Comparison of ENCODE assay signal across 1 cellular context in the genomic region with DNA sequence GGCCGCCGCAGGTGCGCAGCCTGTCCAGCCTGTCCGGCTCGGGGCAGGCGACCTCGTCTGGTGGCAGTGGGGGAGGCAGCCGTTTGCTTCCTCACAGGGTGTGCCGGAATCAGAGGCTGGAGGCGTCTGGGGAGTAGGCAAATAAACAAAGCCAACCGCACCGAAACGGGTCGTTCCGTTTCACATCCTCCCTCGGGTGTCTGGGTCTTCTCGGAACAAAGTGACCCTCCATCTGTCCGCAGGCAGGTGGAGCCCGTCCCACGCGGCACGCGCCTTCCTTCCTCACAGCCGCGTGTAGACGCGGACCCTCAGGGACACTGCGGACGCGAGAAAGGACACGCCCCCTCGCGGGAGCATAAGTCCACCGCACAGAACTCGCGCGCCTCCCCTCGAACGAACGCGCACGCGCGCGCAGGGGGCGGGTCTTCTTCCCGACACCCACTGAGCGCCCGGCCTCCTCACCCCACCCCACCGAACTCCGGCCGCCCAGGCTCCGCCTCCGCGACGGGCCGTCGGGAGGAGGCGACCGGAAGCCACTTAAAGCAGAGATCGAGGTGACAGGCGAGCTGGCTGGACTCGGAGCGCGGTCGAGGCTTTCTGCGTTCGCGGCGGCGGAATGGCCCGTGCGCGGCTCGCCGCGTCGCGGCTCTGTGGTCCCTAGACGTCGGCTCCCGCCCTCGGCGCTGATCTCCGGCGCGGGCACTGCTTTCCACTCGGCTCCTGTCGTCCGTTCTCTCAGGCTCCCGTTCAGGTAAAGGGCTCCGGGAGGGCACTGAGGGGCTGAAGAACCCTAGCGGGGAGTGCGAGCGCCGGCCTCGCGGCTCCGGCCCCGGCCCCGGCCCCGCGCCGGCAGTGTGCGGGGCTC.
A peak's percentile ranks its signal among the peaks of the same experiment; 100 is the strongest.
TF ChIP-seq lines count a peak whose summit lies in the region.

A gene with protein sequence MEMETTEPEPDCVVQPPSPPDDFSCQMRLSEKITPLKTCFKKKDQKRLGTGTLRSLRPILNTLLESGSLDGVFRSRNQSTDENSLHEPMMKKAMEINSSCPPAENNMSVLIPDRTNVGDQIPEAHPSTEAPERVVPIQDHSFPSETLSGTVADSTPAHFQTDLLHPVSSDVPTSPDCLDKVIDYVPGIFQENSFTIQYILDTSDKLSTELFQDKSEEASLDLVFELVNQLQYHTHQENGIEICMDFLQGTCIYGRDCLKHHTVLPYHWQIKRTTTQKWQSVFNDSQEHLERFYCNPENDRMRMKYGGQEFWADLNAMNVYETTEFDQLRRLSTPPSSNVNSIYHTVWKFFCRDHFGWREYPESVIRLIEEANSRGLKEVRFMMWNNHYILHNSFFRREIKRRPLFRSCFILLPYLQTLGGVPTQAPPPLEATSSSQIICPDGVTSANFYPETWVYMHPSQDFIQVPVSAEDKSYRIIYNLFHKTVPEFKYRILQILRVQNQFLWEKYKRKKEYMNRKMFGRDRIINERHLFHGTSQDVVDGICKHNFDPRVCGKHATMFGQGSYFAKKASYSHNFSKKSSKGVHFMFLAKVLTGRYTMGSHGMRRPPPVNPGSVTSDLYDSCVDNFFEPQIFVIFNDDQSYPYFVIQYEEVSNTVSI (plus strand): TSS at position 545 of the 865 bp plus-strand sequence. CDS start 3,108 bp downstream, outside the sequence.

TF ChIP-seq in K562, 482 proteins besides CTCF, POLR2A, EP300 and RAD21 (continued from another document and continues in another):
- TF ChIP-seq, protein P1, sequence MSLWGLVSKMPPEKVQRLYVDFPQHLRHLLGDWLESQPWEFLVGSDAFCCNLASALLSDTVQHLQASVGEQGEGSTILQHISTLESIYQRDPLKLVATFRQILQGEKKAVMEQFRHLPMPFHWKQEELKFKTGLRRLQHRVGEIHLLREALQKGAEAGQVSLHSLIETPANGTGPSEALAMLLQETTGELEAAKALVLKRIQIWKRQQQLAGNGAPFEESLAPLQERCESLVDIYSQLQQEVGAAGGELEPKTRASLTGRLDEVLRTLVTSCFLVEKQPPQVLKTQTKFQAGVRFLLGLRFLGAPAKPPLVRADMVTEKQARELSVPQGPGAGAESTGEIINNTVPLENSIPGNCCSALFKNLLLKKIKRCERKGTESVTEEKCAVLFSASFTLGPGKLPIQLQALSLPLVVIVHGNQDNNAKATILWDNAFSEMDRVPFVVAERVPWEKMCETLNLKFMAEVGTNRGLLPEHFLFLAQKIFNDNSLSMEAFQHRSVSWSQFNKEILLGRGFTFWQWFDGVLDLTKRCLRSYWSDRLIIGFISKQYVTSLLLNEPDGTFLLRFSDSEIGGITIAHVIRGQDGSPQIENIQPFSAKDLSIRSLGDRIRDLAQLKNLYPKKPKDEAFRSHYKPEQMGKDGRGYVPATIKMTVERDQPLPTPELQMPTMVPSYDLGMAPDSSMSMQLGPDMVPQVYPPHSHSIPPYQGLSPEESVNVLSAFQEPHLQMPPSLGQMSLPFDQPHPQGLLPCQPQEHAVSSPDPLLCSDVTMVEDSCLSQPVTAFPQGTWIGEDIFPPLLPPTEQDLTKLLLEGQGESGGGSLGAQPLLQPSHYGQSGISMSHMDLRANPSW (CRISPR knock-in tag; IDR thresholded peaks at IDR 0.05) = no peak
- TF ChIP-seq SMARCB1 (IDR thresholded peaks at IDR 0.05; ENCODE audit: insufficient read length, low read depth) (no peak), TAF15 (IDR thresholded peaks at IDR 0.05; ENCODE audit: low read depth, low read length) (no peak), FOXJ3 (CRISPR knock-in tag; IDR thresholded peaks at IDR 0.05) (no peak), EHMT2 (IDR thresholded peaks at IDR 0.05) (no peak), SREBF2 (CRISPR knock-in tag; IDR thresholded peaks at IDR 0.05) (no peak), TAF9B (IDR thresholded peaks at IDR 0.05; ENCODE audit: partially characterized antibody) (peak; percentile 68), CTBP1 (IDR thresholded peaks at IDR 0.05; ENCODE audit: borderline replicate concordance) (peak; percentile 96), MEF2D (tag; conservative IDR thresholded peaks at IDR 0.05; ENCODE audit: low read depth) (no peak), MBD1 (CRISPR knock-in tag; IDR thresholded peaks at IDR 0.05) (no peak), SMARCA5 (IDR thresholded peaks at IDR 0.05) (no peak), NR3C1 (CRISPR knock-in tag; IDR thresholded peaks at IDR 0.05) (peak; percentile 89), SOX6 (IDR thresholded peaks at IDR 0.05) (peak; percentile 62), ZNF23 (CRISPR knock-in tag; IDR thresholded peaks at IDR 0.05) (no peak), MCM7 (IDR thresholded peaks at IDR 0.05) (no peak), ELF1 (tag; IDR thresholded peaks at IDR 0.05) (peak; percentile 91), EZH2 (IDR thresholded peaks at IDR 0.05; ENCODE audit: borderline replicate concordance, low read depth, low read length) (no peak), FOXA1 (IDR thresholded peaks at IDR 0.05; ENCODE audit: borderline replicate concordance) (no peak), XRCC4 (IDR thresholded peaks at IDR 0.05; ENCODE audit: extremely low read depth, insufficient read depth, insufficient read length) (no peak), NKRF (IDR thresholded peaks at IDR 0.05; ENCODE audit: borderline replicate concordance) (peak; percentile 85), RBFOX2 (IDR thresholded peaks at IDR 0.05; ENCODE audit: low read depth, low read length) (peak; percentile 99), PHF8 (IDR thresholded peaks at IDR 0.05; ENCODE audit: borderline replicate concordance, low read length) (peak; percentile 78), KAT8 (IDR thresholded peaks at IDR 0.05; ENCODE audit: low read depth) (no peak), KDM1A (IDR thresholded peaks at IDR 0.05) (peak; percentile 42 to 61; a peak in 3 of 4 replicates), HDAC1 (IDR thresholded peaks at IDR 0.05) (peak in 1 of 2 experiments; percentile 98; a peak in 2 of 4 replicates), NFE2 (IDR thresholded peaks at IDR 0.05; ENCODE audit: low read depth) (no peak; the same call in 1 of the 2 replicates), ZNF583 (CRISPR knock-in tag; IDR thresholded peaks at IDR 0.05) (peak; percentile 44; the same call in 1 of the 2 replicates), RFX1 (IDR thresholded peaks at IDR 0.05) (no peak), HCFC1 (IDR thresholded peaks at IDR 0.05; ENCODE audit: low read depth, low read length) (peak; percentile 41), JUNB (CRISPR knock-in tag; conservative IDR thresholded peaks at IDR 0.05) (no peak), ZNF12 (CRISPR knock-in tag; IDR thresholded peaks at IDR 0.05) (peak; percentile 95), MAZ (CRISPR knock-in tag; conservative IDR thresholded peaks at IDR 0.05 in 1 of 2, IDR thresholded peaks at IDR 0.05 in 1 of 2) (peak; percentile 84 to 96), ETV5 (CRISPR knock-in tag; IDR thresholded peaks at IDR 0.05; ENCODE audit: low read depth) (peak; percentile 95), RBM15 (IDR thresholded peaks at IDR 0.05; ENCODE audit: insufficient read depth, low read length) (no peak), CHCHD3 (CRISPR knock-in tag; IDR thresholded peaks at IDR 0.05) (no peak), BRCA1 (IDR thresholded peaks at IDR 0.05) (no peak), BRCA1 (CRISPR knock-in tag; IDR thresholded peaks at IDR 0.05) (no peak), USF1 (CRISPR knock-in tag; IDR thresholded peaks at IDR 0.05) (peak; percentile 64), NR2F6 (CRISPR knock-in tag; IDR thresholded peaks at IDR 0.05) (no peak), MBD2 (IDR thresholded peaks at IDR 0.05; ENCODE audit: borderline replicate concordance, low read depth) (peak; percentile 81; the same call in 1 of the 2 replicates)
- TF ChIP-seq, protein P2, sequence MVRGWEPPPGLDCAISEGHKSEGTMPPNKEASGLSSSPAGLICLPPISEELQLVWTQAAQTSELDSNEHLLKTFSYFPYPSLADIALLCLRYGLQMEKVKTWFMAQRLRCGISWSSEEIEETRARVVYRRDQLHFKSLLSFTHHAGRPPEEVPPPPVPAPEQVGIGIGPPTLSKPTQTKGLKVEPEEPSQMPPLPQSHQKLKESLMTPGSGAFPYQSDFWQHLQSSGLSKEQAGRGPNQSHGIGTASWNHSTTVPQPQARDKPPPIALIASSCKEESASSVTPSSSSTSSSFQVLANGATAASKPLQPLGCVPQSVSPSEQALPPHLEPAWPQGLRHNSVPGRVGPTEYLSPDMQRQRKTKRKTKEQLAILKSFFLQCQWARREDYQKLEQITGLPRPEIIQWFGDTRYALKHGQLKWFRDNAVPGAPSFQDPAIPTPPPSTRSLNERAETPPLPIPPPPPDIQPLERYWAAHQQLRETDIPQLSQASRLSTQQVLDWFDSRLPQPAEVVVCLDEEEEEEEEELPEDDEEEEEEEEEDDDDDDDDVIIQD (CRISPR knock-in tag; IDR thresholded peaks at IDR 0.05) = no peak
- TF ChIP-seq, protein P3, sequence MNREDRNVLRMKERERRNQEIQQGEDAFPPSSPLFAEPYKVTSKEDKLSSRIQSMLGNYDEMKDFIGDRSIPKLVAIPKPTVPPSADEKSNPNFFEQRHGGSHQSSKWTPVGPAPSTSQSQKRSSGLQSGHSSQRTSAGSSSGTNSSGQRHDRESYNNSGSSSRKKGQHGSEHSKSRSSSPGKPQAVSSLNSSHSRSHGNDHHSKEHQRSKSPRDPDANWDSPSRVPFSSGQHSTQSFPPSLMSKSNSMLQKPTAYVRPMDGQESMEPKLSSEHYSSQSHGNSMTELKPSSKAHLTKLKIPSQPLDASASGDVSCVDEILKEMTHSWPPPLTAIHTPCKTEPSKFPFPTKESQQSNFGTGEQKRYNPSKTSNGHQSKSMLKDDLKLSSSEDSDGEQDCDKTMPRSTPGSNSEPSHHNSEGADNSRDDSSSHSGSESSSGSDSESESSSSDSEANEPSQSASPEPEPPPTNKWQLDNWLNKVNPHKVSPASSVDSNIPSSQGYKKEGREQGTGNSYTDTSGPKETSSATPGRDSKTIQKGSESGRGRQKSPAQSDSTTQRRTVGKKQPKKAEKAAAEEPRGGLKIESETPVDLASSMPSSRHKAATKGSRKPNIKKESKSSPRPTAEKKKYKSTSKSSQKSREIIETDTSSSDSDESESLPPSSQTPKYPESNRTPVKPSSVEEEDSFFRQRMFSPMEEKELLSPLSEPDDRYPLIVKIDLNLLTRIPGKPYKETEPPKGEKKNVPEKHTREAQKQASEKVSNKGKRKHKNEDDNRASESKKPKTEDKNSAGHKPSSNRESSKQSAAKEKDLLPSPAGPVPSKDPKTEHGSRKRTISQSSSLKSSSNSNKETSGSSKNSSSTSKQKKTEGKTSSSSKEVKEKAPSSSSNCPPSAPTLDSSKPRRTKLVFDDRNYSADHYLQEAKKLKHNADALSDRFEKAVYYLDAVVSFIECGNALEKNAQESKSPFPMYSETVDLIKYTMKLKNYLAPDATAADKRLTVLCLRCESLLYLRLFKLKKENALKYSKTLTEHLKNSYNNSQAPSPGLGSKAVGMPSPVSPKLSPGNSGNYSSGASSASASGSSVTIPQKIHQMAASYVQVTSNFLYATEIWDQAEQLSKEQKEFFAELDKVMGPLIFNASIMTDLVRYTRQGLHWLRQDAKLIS (CRISPR knock-in tag; IDR thresholded peaks at IDR 0.05) = no peak; the same call in none of the 2 replicates
- TF ChIP-seq, protein P4, sequence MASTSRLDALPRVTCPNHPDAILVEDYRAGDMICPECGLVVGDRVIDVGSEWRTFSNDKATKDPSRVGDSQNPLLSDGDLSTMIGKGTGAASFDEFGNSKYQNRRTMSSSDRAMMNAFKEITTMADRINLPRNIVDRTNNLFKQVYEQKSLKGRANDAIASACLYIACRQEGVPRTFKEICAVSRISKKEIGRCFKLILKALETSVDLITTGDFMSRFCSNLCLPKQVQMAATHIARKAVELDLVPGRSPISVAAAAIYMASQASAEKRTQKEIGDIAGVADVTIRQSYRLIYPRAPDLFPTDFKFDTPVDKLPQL (IDR thresholded peaks at IDR 0.05; ENCODE audit: extremely low read depth, insufficient read length) = peak; percentile 42
- TF ChIP-seq, protein P5, sequence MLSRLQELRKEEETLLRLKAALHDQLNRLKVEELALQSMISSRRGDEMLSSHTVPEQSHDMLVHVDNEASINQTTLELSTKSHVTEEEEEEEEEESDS (CRISPR knock-in tag; IDR thresholded peaks at IDR 0.05) = no peak
- TF ChIP-seq, protein P6, sequence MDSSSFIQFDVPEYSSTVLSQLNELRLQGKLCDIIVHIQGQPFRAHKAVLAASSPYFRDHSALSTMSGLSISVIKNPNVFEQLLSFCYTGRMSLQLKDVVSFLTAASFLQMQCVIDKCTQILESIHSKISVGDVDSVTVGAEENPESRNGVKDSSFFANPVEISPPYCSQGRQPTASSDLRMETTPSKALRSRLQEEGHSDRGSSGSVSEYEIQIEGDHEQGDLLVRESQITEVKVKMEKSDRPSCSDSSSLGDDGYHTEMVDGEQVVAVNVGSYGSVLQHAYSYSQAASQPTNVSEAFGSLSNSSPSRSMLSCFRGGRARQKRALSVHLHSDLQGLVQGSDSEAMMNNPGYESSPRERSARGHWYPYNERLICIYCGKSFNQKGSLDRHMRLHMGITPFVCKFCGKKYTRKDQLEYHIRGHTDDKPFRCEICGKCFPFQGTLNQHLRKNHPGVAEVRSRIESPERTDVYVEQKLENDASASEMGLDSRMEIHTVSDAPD (CRISPR knock-in tag; IDR thresholded peaks at IDR 0.05) = no peak
